Comparison of ENCODE assay signal across 7 cellular contexts in genomic region chr1:144560717-144561246, GRCh38. TPM values are rescaled to one million over a fixed set of nuclear protein-coding genes. Genes with fewer than 3 reads are reported as not detected.
DNase-seq lines count a peak whose midpoint lies in the region; ATAC-seq, FAIRE-seq and TF ChIP-seq lines count a peak whose summit lies in the region.
"Not testable (repeated sequence)": the region's sequence is repeated elsewhere in the genome, so short reads cannot be mapped to it uniquely, and the experiment has no call there.

No MANE protein-coding gene starts in this region.

- H3K4me3 Mint-ChIP-seq in central memory CD8-positive, alpha-beta T cell, result peak overlapping the region; percentile 78
- H3K4me3 Mint-ChIP-seq in immature natural killer cell, result peak overlapping the region; percentile 72 to 87 (median 80)

- ATAC-seq in HG02981 (IDR thresholded peaks at IDR 0.05; ENCODE audit: unreplicated experiment), result peak; percentile 45
- ATAC-seq in central memory CD8-positive, alpha-beta T cell (replicated peaks; ENCODE audit: extremely low read depth, poor library complexity, severe bottlenecking), result peak; percentile 75

- H3K4me3 ChIP-seq in small intestine (ENCODE audit: low read depth in 1 of 2, low read length in 2 of 2), result not testable (repeated sequence)

- DNase-seq in NCI-H774 (lab: John Stamatoyannopoulos, UW) (peak; percentile 32), immature natural killer cell (peak; percentile 58 to 91 (median 61)), small intestine (peak; percentile 17)
- DNase-seq in activated CD4-positive, alpha-beta T cell treated with anti-CD3 and anti-CD28 coated beads, Interleukin-2, amount 50 U/mL, for 24 hours (ENCODE audit: low read depth in 1 of 2, low spot score in 1 of 2), result peak; percentile 60 to 76
- peak; percentile 72 to 78 for DNase-seq in central memory CD8-positive, alpha-beta T cell (ENCODE audit: low spot score in 2 of 2)

- not testable (repeated sequence) for H3K9me3 ChIP-seq in small intestine (ENCODE audit: control insufficient read depth, low read depth)

- H3K36me3 Mint-ChIP-seq in central memory CD8-positive, alpha-beta T cell (ENCODE audit: insufficient read depth), result peaks cover 11% of the 10 kb centered on the region
- not testable (repeated sequence) for H3K36me3 Mint-ChIP-seq in immature natural killer cell

- H3K27ac ChIP-seq in small intestine (ENCODE audit: low read depth in 1 of 2, low read length in 1 of 2), result peak overlapping the region; percentile 20 to 87

- H3K27me3 Mint-ChIP-seq in central memory CD8-positive, alpha-beta T cell; immature natural killer cell (ENCODE audit: low read depth in 3 of 3): not testable (repeated sequence)

- H3K4me1 ChIP-seq in small intestine (ENCODE audit: control insufficient read depth in 2 of 2, insufficient read depth in 1 of 2, low read depth in 1 of 2, low read length in 1 of 2), result not testable (repeated sequence)

- not testable (repeated sequence) for H3K4me1 Mint-ChIP-seq in central memory CD8-positive, alpha-beta T cell; immature natural killer cell

- 2 to 8% (median 7%) methylated on average over 13 to 18 of the region's 34 CpGs for WGBS in small intestine, 3 donors

- not testable (repeated sequence) for FAIRE-seq in small intestine (lab: Jason Lieb, UNC)

- peak overlapping the region; percentile 99 for H3K27ac Mint-ChIP-seq in central memory CD8-positive, alpha-beta T cell (ENCODE audit: low read depth)
- peak overlapping the region; percentile 93 to 99 (median 96) for H3K27ac Mint-ChIP-seq in immature natural killer cell

- peak; percentile 80 for TF ChIP-seq POLR2A in GM18526 (IDR thresholded peaks at IDR 0.05; ENCODE audit: extremely low read depth, insufficient read length)

- H3K36me3 ChIP-seq in small intestine (ENCODE audit: control insufficient read depth in 2 of 2, insufficient read depth in 2 of 2, low read length in 2 of 2), result not testable (repeated sequence)

- H3K27me3 ChIP-seq in small intestine (ENCODE audit: control insufficient read depth in 2 of 2, insufficient read depth in 2 of 2, low read length in 2 of 2), result not testable (repeated sequence)

- not testable (repeated sequence) for H3K9me3 Mint-ChIP-seq in central memory CD8-positive, alpha-beta T cell; immature natural killer cell

RNA-seq across cellular contexts. Expression of gene PPIAL4F, which starts 31.9 kb away (rescaled TPM):
- polyA plus RNA-seq in immature natural killer cell (not detected), small intestine (not detected)

Comparison
In these comparisons a context has a peak if more than half of its experiments do, and no peak if none do; other contexts are left out.
1. DNase-seq: peak in every context shown above with its lines; median percentile 75 in central memory CD8-positive, alpha-beta T cell; 68 in activated CD4-positive, alpha-beta T cell treated with anti-CD3 and anti-CD28 coated beads, Interleukin-2, amount 50 U/mL, for 24 hours; 61 in immature natural killer cell; 32 in NCI-H774; 17 in small intestine.